ENCODE assay signal across 8 cellular contexts in genomic region chr19:7919681-7920519, GRCh38. TPM values are rescaled to one million over a fixed set of nuclear protein-coding genes. Genes with fewer than 3 reads are reported as not detected.
DNase-seq lines count a peak whose midpoint lies in the region; ATAC-seq and TF ChIP-seq lines count a peak whose summit lies in the region.

Gene SNAPC2, plus strand, starts transcription at chr19:7920338. Its CDS starts 29 bp downstream, at chr19:7920367.

- H3K4me3 Mint-ChIP-seq in activated CD4-positive, alpha-beta memory T cell treated with anti-CD3 and anti-CD28 coated beads, Interleukin-2, amount 10 ng/mL, durations not matched to agents 7 days and 5 days, result peak within 1 kb of the TSS; percentile 82

- peak within 1 kb of the TSS; percentile 81 for H3K27ac Mint-ChIP-seq in activated CD4-positive, alpha-beta memory T cell treated with anti-CD3 and anti-CD28 coated beads, Interleukin-2, amount 10 ng/mL, durations not matched to agents 7 days and 5 days

- H3K27ac ChIP-seq in C4-2B (peak within 1 kb of the TSS; percentile 83), lower lobe of right lung (peak within 1 kb of the TSS; percentile 83)

- no peaks in the 10 kb centered on the region for H3K36me3 Mint-ChIP-seq in activated CD4-positive, alpha-beta memory T cell treated with anti-CD3 and anti-CD28 coated beads, Interleukin-2, amount 10 ng/mL, durations not matched to agents 7 days and 5 days (ENCODE audit: low read depth)

- H3K27me3 Mint-ChIP-seq in activated CD4-positive, alpha-beta memory T cell treated with anti-CD3 and anti-CD28 coated beads, Interleukin-2, amount 10 ng/mL, durations not matched to agents 7 days and 5 days, result peaks cover 27% of the 10 kb centered on the region

- peaks cover 39% of the 10 kb centered on the region for H3K27me3 ChIP-seq in lower lobe of right lung (ENCODE audit: low read depth)

- H3K4me3 ChIP-seq in lower lobe of right lung, result peak within 1 kb of the TSS; percentile 80

- H3K4me1 ChIP-seq in lower lobe of right lung, result peaks cover 57% of the 10 kb centered on the region

- no peak for TF ChIP-seq CTCF in C4-2B (conservative IDR thresholded peaks at IDR 0.05)
- no peak for TF ChIP-seq CTCF in lower lobe of right lung (IDR thresholded peaks at IDR 0.05)

- no peaks in the 10 kb centered on the region for H3K9me3 ChIP-seq in lower lobe of right lung

- peaks cover 15% of the 10 kb centered on the region for H3K36me3 ChIP-seq in lower lobe of right lung

- intact Hi-C loops in lower lobe of right lung (cut with DNase I), result no loop called here

- H3K4me1 Mint-ChIP-seq in activated CD4-positive, alpha-beta memory T cell treated with anti-CD3 and anti-CD28 coated beads, Interleukin-2, amount 10 ng/mL, durations not matched to agents 7 days and 5 days, result peaks cover 43% of the 10 kb centered on the region

- CTCF ChIA-PET in activated CD4-positive, alpha-beta memory T cell treated with anti-CD3 and anti-CD28 coated beads, Interleukin-2, amount 10 ng/mL, durations not matched to agents 7 days and 5 days (lab: Charles Lee), result interaction anchor here (0.5 to 3.3 kb wide), 9 partner anchors 10 to 352 kb away, joined by 3 to 26 read pairs (median 8); partner anchors contain the start of genes MAP2K7, PET100, TIMM44 and TRAPPC5

- ATAC-seq in GM19372 (IDR thresholded peaks at IDR 0.05; ENCODE audit: low read depth, unreplicated experiment) (peak; percentile 60), lower lobe of right lung (peak; percentile 82 to 84)

- POLR2A ChIA-PET in activated CD4-positive, alpha-beta memory T cell treated with anti-CD3 and anti-CD28 coated beads, Interleukin-2, amount 10 ng/mL, durations not matched to agents 7 days and 5 days (lab: Charles Lee), result interaction anchor here (0.8 to 3.3 kb wide), 11 partner anchors 8 to 821 kb away, joined by 3 to 26 read pairs (median 5); partner anchors contain the start of genes ELAVL1, MAP2K7, PET100 and TIMM44

- DNase-seq in HK-2 (ENCODE audit: unreplicated experiment) (peak; percentile 96), NCI-H82 treated with DMSO at 0.1 percent for 48 hours (lab: John Stamatoyannopoulos, UW; ENCODE audit: unreplicated experiment) (peak; percentile 72), ecto neural progenitor cell (ENCODE audit: low spot score) (peak; percentile 98), lower lobe of right lung (peak; percentile 98)
- DNase-seq in activated CD4-positive, alpha-beta memory T cell treated with anti-CD3 and anti-CD28 coated beads, Interleukin-2, amount 10 ng/mL, durations not matched to agents 7 days and 5 days, result peak; percentile 98
- DNase-seq in stimulated activated CD4-positive, alpha-beta T cell treated with anti-CD3 and anti-CD28 coated beads, TNF-alpha, amount 100 ng/mL, for 1 hour (ENCODE audit: low read depth in 3 of 3, low spot score in 1 of 3), result peak; percentile 89 to 93 (median 91)

- no peaks in the 10 kb centered on the region for H3K9me3 Mint-ChIP-seq in activated CD4-positive, alpha-beta memory T cell treated with anti-CD3 and anti-CD28 coated beads, Interleukin-2, amount 10 ng/mL, durations not matched to agents 7 days and 5 days

RNA-seq across cellular contexts. Expression of gene SNAPC2, which starts in this region (rescaled TPM):
- total RNA-seq in activated CD4-positive, alpha-beta memory T cell treated with anti-CD3 and anti-CD28 coated beads, Interleukin-2, amount 10 ng/mL, durations not matched to agents 7 days and 5 days, result 10 to 100 TPM; 20.4 to 24.1 TPM
- 17.6 TPM for total RNA-seq in lower lobe of right lung

Comparison
In these comparisons a context has a peak if more than half of its experiments do, and no peak if none do; other contexts are left out.
1. Peak in every context shown above with its lines: DNase-seq, ATAC-seq, H3K4me3 ChIP-seq and H3K27ac ChIP-seq.